In the genomic region with DNA sequence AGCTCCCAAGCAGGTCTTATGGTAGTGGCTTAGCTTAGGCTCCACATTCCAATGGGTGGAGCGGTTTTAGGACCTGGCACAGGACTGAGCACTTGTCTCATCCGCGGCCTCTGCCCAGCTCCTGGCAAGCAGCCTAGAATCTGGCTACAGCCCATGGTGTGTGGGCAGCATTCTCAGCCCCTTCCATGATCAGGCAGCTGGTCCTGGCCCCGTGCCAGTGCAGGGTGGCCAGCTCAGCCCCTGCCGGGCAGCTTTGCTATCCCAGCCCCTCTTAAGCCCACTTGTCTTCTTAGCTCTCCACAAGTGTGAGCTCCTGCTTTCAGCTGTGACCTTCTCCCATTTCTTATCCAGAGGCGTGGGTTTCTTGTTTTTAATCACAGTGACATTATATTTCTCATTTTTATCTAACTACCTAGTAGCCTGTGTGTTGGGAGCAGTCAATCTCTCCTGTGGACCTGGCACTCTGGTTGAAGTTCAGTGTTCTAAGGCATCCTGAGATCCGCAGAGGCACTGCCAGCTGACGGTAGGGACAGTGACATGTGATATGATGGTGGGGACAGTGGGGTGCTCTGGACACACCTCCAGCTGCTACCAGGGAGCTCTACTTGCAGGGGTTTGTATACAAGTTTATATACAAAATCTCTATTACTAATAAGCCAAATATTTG, we compare ENCODE assay signal across 13 cellular contexts.
DNase-seq lines count a peak whose midpoint lies in the region; ATAC-seq and TF ChIP-seq lines count a peak whose summit lies in the region.
"Had no signal": no experiment of that assay in that cellular context is flagged by ENCODE, and none has a peak within 500 bp of the region (broad histone marks: within the 10 kb centered on the region; RNA-seq: fewer than 3 reads in every experiment).

No MANE protein-coding gene starts in this region.

- no peaks in the 10 kb centered on the region for H3K9me3 Mint-ChIP-seq in natural killer cell

- DNase-seq in NCI-H2227 (lab: John Stamatoyannopoulos, UW; ENCODE audit: unreplicated experiment) (peak; percentile 45), NCI-H2227 treated with DMSO at 0.1 percent for 48 hours (lab: John Stamatoyannopoulos, UW) (no peak), adrenal gland (peak in 5 of 7 donors; percentile 24 to 38 (median 32)), inferior parietal cortex (ENCODE audit: extremely low spot score) (peak; percentile 79), ureter (ENCODE audit: low spot score) (peak; percentile 74), natural killer cell (no peak), dedifferentiated amniotic fluid mesenchymal stem cell (ENCODE audit: extremely low spot score) (no peak)
- DNase-seq: activated CD4-positive, alpha-beta T cell treated with anti-CD3 and anti-CD28 coated beads for 1 hour; NCI-H2081 treated with DMSO at 0.1 percent for 48 hours had no signal

- H3K27ac Mint-ChIP-seq in natural killer cell = no peak overlapping the region

- intact Hi-C loops in adrenal gland (cut with DNase I) = no loop called here
- intact Hi-C loops in natural killer cell (cut with micrococcal nuclease) = loop anchor here (10.0 kb wide), 1 partner anchor 353 kb away; no protein-coding TSS in a partner anchor

- no peaks in the 10 kb centered on the region for H3K4me1 Mint-ChIP-seq in natural killer cell

- no peak overlapping the region for H3K4me3 Mint-ChIP-seq in natural killer cell

- no peaks in the 10 kb centered on the region for H3K36me3 Mint-ChIP-seq in natural killer cell

- no peak for TF ChIP-seq POLR2A in adrenal gland (IDR thresholded peaks at IDR 0.05)

- no peaks in the 10 kb centered on the region for H3K4me1 ChIP-seq in adrenal gland (replicated peaks in 1 of 2)

- no peak overlapping the region for H3K27ac ChIP-seq in adrenal gland
- H3K27ac ChIP-seq: cardiac muscle cell, upper lobe of left lung had no signal

- TF ChIP-seq CTCF in adrenal gland (IDR thresholded peaks at IDR 0.05) = no peak
- TF ChIP-seq CTCF in natural killer cell (IDR thresholded peaks at IDR 0.05) = no peak

- peaks cover 29 to 56% of the 10 kb centered on the region in 2 donors for H3K27me3 Mint-ChIP-seq in natural killer cell (ENCODE audit: low read depth in 2 of 2)

- H3K36me3 ChIP-seq in adrenal gland (replicated peaks in 1 of 2) = no peaks in the 10 kb centered on the region
- H3K36me3 ChIP-seq: cardiac muscle cell, upper lobe of left lung had no signal

- 37 to 51% (median 44%) methylated on average over 7 to 8 of the region's 8 CpGs for WGBS in adrenal gland, 4 donors

- H3K27me3 ChIP-seq in adrenal gland = peaks cover 56% of the 10 kb centered on the region
- H3K27me3 ChIP-seq: upper lobe of left lung had no signal

- no peak overlapping the region for H3K4me3 ChIP-seq in adrenal gland
- H3K4me3 ChIP-seq: A549, cardiac muscle cell, upper lobe of left lung had no signal

- no peaks in the 10 kb centered on the region for H3K9me3 ChIP-seq in adrenal gland (replicated peaks in 1 of 3)
- H3K9me3 ChIP-seq: A549, upper lobe of left lung had no signal

- no peak for ATAC-seq in natural killer cell
- ATAC-seq in esophagus mucosa = no peak

Comparison
In these comparisons a context has a peak if more than half of its experiments do, and no peak if none do; other contexts are left out.
1. DNase-seq: peak in NCI-H2227 (single experiment), adrenal gland (5 of 7), inferior parietal cortex (single experiment) and ureter (single experiment); none in NCI-H2227 treated with DMSO at 0.1 percent for 48 hours (single experiment), natural killer cell (single experiment) and dedifferentiated amniotic fluid mesenchymal stem cell (single experiment).